ENCODE assay signal across 7 cellular contexts in the genomic region with DNA sequence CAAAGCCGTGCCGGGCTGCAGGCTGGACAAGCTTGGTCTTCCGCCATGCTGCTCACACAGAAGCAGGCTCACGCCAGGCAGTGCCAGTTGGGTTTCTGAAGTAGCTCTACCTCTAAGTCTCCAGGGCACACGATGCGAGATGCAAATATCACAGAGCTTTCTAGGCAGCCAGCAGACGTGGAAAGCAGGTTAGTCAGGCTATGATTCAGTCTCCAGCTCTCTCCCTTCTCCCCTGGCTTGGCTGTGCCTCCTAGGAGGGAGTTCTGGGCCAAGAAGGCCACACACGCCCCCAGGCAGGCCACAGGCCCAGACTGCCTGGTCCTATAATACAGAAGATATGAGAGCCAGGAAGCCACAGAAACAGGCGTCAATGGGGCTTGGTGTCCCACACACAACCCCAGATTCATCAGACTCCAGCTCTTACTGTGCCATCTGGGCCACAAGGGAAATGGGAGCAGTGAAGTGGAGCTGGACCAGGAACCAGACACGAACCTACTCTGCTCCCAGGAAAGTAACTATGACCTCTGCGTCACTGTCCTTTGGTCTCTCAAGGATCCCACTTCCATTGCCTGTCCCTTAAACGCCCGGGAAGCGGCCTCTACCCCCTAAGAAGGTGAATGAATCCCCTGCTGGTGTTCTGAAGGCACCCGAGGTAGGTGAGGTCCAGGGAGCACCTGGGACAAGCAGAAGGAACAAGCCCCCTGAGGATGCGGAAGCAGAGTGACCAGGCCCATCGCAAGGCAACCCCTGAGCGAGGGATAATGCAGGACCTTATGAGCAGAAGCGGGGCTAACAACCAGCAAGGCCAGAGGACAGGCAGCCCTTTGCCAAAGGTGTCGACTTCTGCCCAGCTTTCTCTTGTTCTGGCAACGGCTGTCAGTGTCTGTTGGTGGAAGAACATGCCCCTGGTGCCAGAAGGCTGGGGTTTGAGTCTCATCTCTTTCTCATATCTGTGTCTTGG.
A peak's percentile ranks its signal among the peaks of the same experiment; 100 is the strongest.
DNase-seq lines count a peak whose midpoint lies in the region; ATAC-seq, FAIRE-seq and TF ChIP-seq lines count a peak whose summit lies in the region.

No MANE protein-coding gene starts in this region.

- no peaks in the 10 kb centered on the region for H3K27me3 Mint-ChIP-seq in activated B cell treated with CpG ODN at 0.5 μM for 24 hours

- H3K4me3 Mint-ChIP-seq in activated B cell treated with CpG ODN at 0.5 μM for 24 hours = no peak overlapping the region

- H3K9me3 ChIP-seq in cardiac muscle cell (ENCODE audit: low read depth) = no peaks in the 10 kb centered on the region

- TF ChIP-seq CTCF in activated B cell treated with CpG ODN at 0.5 μM for 24 hours (IDR thresholded peaks at IDR 0.05) = no peak
- TF ChIP-seq CTCF in cardiac muscle cell (IDR thresholded peaks at IDR 0.05; ENCODE audit: low read depth, low read length) = no peak

- DNase-seq in GM19239 (ENCODE audit: insufficient read length, low spot score) (no peak), activated B cell treated with CpG ODN at 0.5 μM for 24 hours (no peak), cardiac muscle cell (ENCODE audit: low read depth in 1 of 2, low spot score in 1 of 2) (peak; percentile 11 to 71), A172 (ENCODE audit: low spot score) (no peak), iPS-NIHi11 (ENCODE audit: low spot score) (no peak)
- DNase-seq in stimulated activated CD8-positive, alpha-beta memory T cell treated with anti-CD3 and anti-CD28 coated beads, Interleukin-7, amount 100 ng/mL, for 48 hours (ENCODE audit: extremely low read depth in 1 of 2, low read depth in 1 of 2) = peak; percentile 26 to 56

- H3K36me3 ChIP-seq in cardiac muscle cell = no peaks in the 10 kb centered on the region

- POLR2A ChIA-PET in activated B cell treated with CpG ODN at 0.5 μM for 24 hours (lab: Charles Lee) = interaction anchor here (0.9 kb wide), 1 partner anchor 148 kb away, joined by 6 read pairs; a partner anchor contains a TSS

- H3K27ac ChIP-seq in cardiac muscle cell = peak overlapping the region; percentile 91

- intact Hi-C loops in activated B cell treated with CpG ODN at 0.5 μM for 24 hours (cut with micrococcal nuclease) = loop anchor here (5.0 kb wide), 1 partner anchor 154 kb away; no protein-coding TSS in a partner anchor

- H3K4me1 ChIP-seq in cardiac muscle cell (ENCODE audit: low read depth) = peaks cover 75% of the 10 kb centered on the region

- ATAC-seq in activated B cell treated with CpG ODN at 0.5 μM for 24 hours (ENCODE audit: low read depth) (no peak), HG03442 (IDR thresholded peaks at IDR 0.05; ENCODE audit: unreplicated experiment) (no peak)

- H3K9me3 Mint-ChIP-seq in activated B cell treated with CpG ODN at 0.5 μM for 24 hours = no peaks in the 10 kb centered on the region

- H3K4me1 Mint-ChIP-seq in activated B cell treated with CpG ODN at 0.5 μM for 24 hours = peaks cover 53% of the 10 kb centered on the region

- H3K27me3 ChIP-seq in cardiac muscle cell = no peaks in the 10 kb centered on the region

- CTCF ChIA-PET in activated B cell treated with CpG ODN at 0.5 μM for 24 hours (lab: Charles Lee) = interaction anchor here (1.2 to 1.7 kb wide), 2 partner anchors 28 to 149 kb away, joined by 4 read pairs; no protein-coding TSS in a partner anchor

- peaks cover 2% of the 10 kb centered on the region for H3K36me3 Mint-ChIP-seq in activated B cell treated with CpG ODN at 0.5 μM for 24 hours (ENCODE audit: low read depth)

- H3K4me3 ChIP-seq in cardiac muscle cell = no peak overlapping the region

- FAIRE-seq in GM19239 (lab: Jason Lieb, UNC) = peak; percentile 86

- peak overlapping the region; percentile 95 for H3K27ac Mint-ChIP-seq in activated B cell treated with CpG ODN at 0.5 μM for 24 hours

Comparison
In these comparisons a context has a peak if more than half of its experiments do, and no peak if none do; other contexts are left out.
1. DNase-seq: peak in cardiac muscle cell (2 of 2) and stimulated activated CD8-positive, alpha-beta memory T cell treated with anti-CD3 and anti-CD28 coated beads, Interleukin-7, amount 100 ng/mL, for 48 hours (2 of 2); none in GM19239 (single experiment), activated B cell treated with CpG ODN at 0.5 μM for 24 hours (single experiment), A172 (single experiment) and iPS-NIHi11 (single experiment).